ENCODE assay signal across 9 cellular contexts in genomic region chr22:35900483-35901168, GRCh38.
DNase-seq lines count a peak whose midpoint lies in the region; ATAC-seq, FAIRE-seq and TF ChIP-seq lines count a peak whose summit lies in the region.
"Had no signal": no experiment of that assay in that cellular context is flagged by ENCODE, and none has a peak within 500 bp of the region (broad histone marks: within the 10 kb centered on the region; RNA-seq: fewer than 3 reads in every experiment).

No MANE protein-coding gene starts in this region.

- CTCF ChIA-PET in CD8-positive, alpha-beta memory T cell (lab: Charles Lee): interaction anchor here (0.7 to 0.8 kb wide), 2 partner anchors 22 to 86 kb away, joined by 3 read pairs; no protein-coding TSS in a partner anchor

- no peak overlapping the region for H3K27ac ChIP-seq in CD8-positive, alpha-beta memory T cell (ENCODE audit: low read depth, low read length)
- peak overlapping the region; percentile 56 for H3K27ac ChIP-seq in astrocyte (ENCODE audit: low read depth, low read length)
- peak overlapping the region; percentile 88 for H3K27ac ChIP-seq in mesodermal cell (ENCODE audit: low read depth, low read length, severe bottlenecking)
- H3K27ac ChIP-seq in caudate nucleus (ENCODE audit: low read depth, low read length): no peak overlapping the region
- no peak overlapping the region for H3K27ac ChIP-seq in body of pancreas
- no peak overlapping the region for H3K27ac ChIP-seq in suprapubic skin

- H2AFZ ChIP-seq in astrocyte (ENCODE audit: low read depth, low read length): no peak overlapping the region

- TF ChIP-seq EP300 in suprapubic skin (IDR thresholded peaks at IDR 0.05): no peak

- WGBS in mesodermal cell (ENCODE audit: insufficient coverage in 2 of 2), 2 experiments: 49 to 74% methylated on average over 2 to 4 of the region's 5 CpGs
- WGBS in body of pancreas, 2 donors: 75 to 82% methylated on average over 5 of the region's 5 CpGs
- WGBS in suprapubic skin: 66% methylated on average over 5 of the region's 5 CpGs

- H3K27me3 Mint-ChIP-seq in CD8-positive, alpha-beta memory T cell: peaks cover 2 to 14% of the 10 kb centered on the region in 2 donors
- no peaks in the 10 kb centered on the region for H3K27me3 Mint-ChIP-seq in astrocyte (ENCODE audit: low read depth, unreplicated experiment)

- peak overlapping the region in 4 of 7 donors; percentile 4 to 46 (median 30) for H3K4me3 Mint-ChIP-seq in CD8-positive, alpha-beta memory T cell
- H3K4me3 Mint-ChIP-seq in astrocyte (ENCODE audit: unreplicated experiment): peak overlapping the region; percentile 71

- POLR2A ChIA-PET in CD8-positive, alpha-beta memory T cell (lab: Charles Lee): interaction anchor here (0.7 kb wide), 1 partner anchor 381 kb away, joined by 4 read pairs; no protein-coding TSS in a partner anchor

- peak overlapping the region; percentile 58 for H3K4me2 ChIP-seq in astrocyte (ENCODE audit: low read length)

- TF ChIP-seq CTCF in astrocyte (IDR thresholded peaks at IDR 0.05; ENCODE audit: insufficient read depth, low read depth, low read length) (no peak), body of pancreas (IDR thresholded peaks at IDR 0.05) (no peak), suprapubic skin (IDR thresholded peaks at IDR 0.05) (no peak)

- peak; percentile 65 for FAIRE-seq in astrocyte (lab: Jason Lieb, UNC)

- peak overlapping the region; percentile 10 to 78 (median 56) for H3K27ac Mint-ChIP-seq in CD8-positive, alpha-beta memory T cell
- H3K27ac Mint-ChIP-seq in astrocyte (ENCODE audit: unreplicated experiment): peak overlapping the region; percentile 98

- no peaks in the 10 kb centered on the region for H3K27me3 ChIP-seq in CD8-positive, alpha-beta memory T cell (ENCODE audit: insufficient read depth, low read length, poor library complexity, severe bottlenecking)
- H3K27me3 ChIP-seq in astrocyte (ENCODE audit: insufficient read depth, low read length) (no peaks in the 10 kb centered on the region), body of pancreas (no peaks in the 10 kb centered on the region), suprapubic skin (no peaks in the 10 kb centered on the region)

- H3K79me2 ChIP-seq in astrocyte (ENCODE audit: insufficient read depth, low read length): peaks cover 68% of the 10 kb centered on the region

- H3K36me3 Mint-ChIP-seq in CD8-positive, alpha-beta memory T cell: peaks cover 0 to 2% (median 0%) of the 10 kb centered on the region in 3 donors
- H3K36me3 Mint-ChIP-seq in astrocyte (ENCODE audit: low read depth, unreplicated experiment): peaks cover 7% of the 10 kb centered on the region

- intact Hi-C loops in body of pancreas (cut with DNase I): no loop called here

- no peak overlapping the region for H3K4me3 ChIP-seq in CD8-positive, alpha-beta memory T cell (ENCODE audit: low read length)
- H3K4me3 ChIP-seq in astrocyte (ENCODE audit: insufficient read depth, low read depth, low read length): no peak overlapping the region
- no peak overlapping the region for H3K4me3 ChIP-seq in mesodermal cell (ENCODE audit: extremely low read depth, insufficient read depth, low read length, poor library complexity, severe bottlenecking)
- H3K4me3 ChIP-seq in body of pancreas: no peak overlapping the region
- H3K4me3 ChIP-seq in suprapubic skin: no peak overlapping the region

- peak in 1 of 5 donors; percentile 9 for DNase-seq in CD8-positive, alpha-beta memory T cell
- DNase-seq in HK-2 (ENCODE audit: unreplicated experiment) (peak; percentile 13), astrocyte (ENCODE audit: low read depth) (peak; percentile 82), caudate nucleus (lab: John Stamatoyannopoulos, UW) (no peak), body of pancreas (no peak), suprapubic skin (ENCODE audit: low spot score in 2 of 2) (no peak)
- DNase-seq: NCI-H2029 treated with DMSO at 0.1 percent for 48 hours had no signal

- H3K9me3 ChIP-seq in CD8-positive, alpha-beta memory T cell (ENCODE audit: low read length): no peaks in the 10 kb centered on the region
- H3K9me3 ChIP-seq in astrocyte (ENCODE audit: insufficient read depth, low read depth, low read length) (no peaks in the 10 kb centered on the region), mesodermal cell (ENCODE audit: control insufficient read depth, low read length) (no peaks in the 10 kb centered on the region), body of pancreas (no peaks in the 10 kb centered on the region), suprapubic skin (no peaks in the 10 kb centered on the region)

- ATAC-seq in body of pancreas (no peak), GM18498 (IDR thresholded peaks at IDR 0.05; ENCODE audit: unreplicated experiment) (no peak)

- H3K4me1 ChIP-seq in CD8-positive, alpha-beta memory T cell (ENCODE audit: insufficient read depth, low read length): peaks cover 11% of the 10 kb centered on the region
- H3K4me1 ChIP-seq in astrocyte (ENCODE audit: insufficient read depth, low read length): peaks cover 19% of the 10 kb centered on the region
- peaks cover 50% of the 10 kb centered on the region for H3K4me1 ChIP-seq in mesodermal cell (ENCODE audit: control insufficient read depth, insufficient read depth, low read length, poor library complexity, severe bottlenecking)
- H3K4me1 ChIP-seq in body of pancreas: peaks cover 13% of the 10 kb centered on the region
- H3K4me1 ChIP-seq in suprapubic skin: peaks cover 56% of the 10 kb centered on the region

- H4K20me1 ChIP-seq in astrocyte (ENCODE audit: insufficient read depth, low read length): peaks cover 54% of the 10 kb centered on the region

- no peaks in the 10 kb centered on the region for H3K36me3 ChIP-seq in CD8-positive, alpha-beta memory T cell (ENCODE audit: insufficient read depth, low read length)
- H3K36me3 ChIP-seq in astrocyte (ENCODE audit: insufficient read depth, low read length): no peaks in the 10 kb centered on the region
- H3K36me3 ChIP-seq in mesodermal cell (ENCODE audit: control insufficient read depth, insufficient read depth, low read length): peaks cover 7% of the 10 kb centered on the region
- H3K36me3 ChIP-seq in body of pancreas (replicated peaks in 1 of 2; ENCODE audit: insufficient read depth in 1 of 2, low read depth in 2 of 2): no peaks in the 10 kb centered on the region
- no peaks in the 10 kb centered on the region for H3K36me3 ChIP-seq in suprapubic skin

- no peak for TF ChIP-seq POLR2A in body of pancreas (IDR thresholded peaks at IDR 0.05)
- no peak for TF ChIP-seq POLR2A in suprapubic skin (IDR thresholded peaks at IDR 0.05)

- H3K9me3 Mint-ChIP-seq in CD8-positive, alpha-beta memory T cell: no peaks in the 10 kb centered on the region
- no peaks in the 10 kb centered on the region for H3K9me3 Mint-ChIP-seq in astrocyte (ENCODE audit: unreplicated experiment)

- H3K9ac ChIP-seq in astrocyte (ENCODE audit: low read length): peak overlapping the region; percentile 30

- peaks cover 12 to 23% (median 20%) of the 10 kb centered on the region in 3 donors for H3K4me1 Mint-ChIP-seq in CD8-positive, alpha-beta memory T cell
- H3K4me1 Mint-ChIP-seq in astrocyte (ENCODE audit: low read depth, unreplicated experiment): peaks cover 44% of the 10 kb centered on the region

Comparison
In these comparisons a context has a peak if more than half of its experiments do, and no peak if none do; other contexts are left out.
1. DNase-seq: peak in HK-2 (single experiment) and astrocyte (single experiment); none in caudate nucleus (0 of 61), body of pancreas (0 of 4) and suprapubic skin (0 of 2).
2. H3K27ac ChIP-seq: peak in astrocyte (single experiment) and mesodermal cell (single experiment); none in CD8-positive, alpha-beta memory T cell (single experiment), caudate nucleus (single experiment), body of pancreas (0 of 4) and suprapubic skin (single experiment).